In genomic region chr19:19366691-19367396, GRCh38 we compare ENCODE assay signal across 1 cellular context.
A peak's percentile ranks its signal among the peaks of the same experiment; 100 is the strongest.
TF ChIP-seq lines count a peak whose summit lies in the region.

No MANE protein-coding gene starts in this region.

TF ChIP-seq in HepG2, 621 proteins besides CTCF, POLR2A, EP300 and RAD21 (continued from another document and continues in another):
- TF ChIP-seq, protein P1, sequence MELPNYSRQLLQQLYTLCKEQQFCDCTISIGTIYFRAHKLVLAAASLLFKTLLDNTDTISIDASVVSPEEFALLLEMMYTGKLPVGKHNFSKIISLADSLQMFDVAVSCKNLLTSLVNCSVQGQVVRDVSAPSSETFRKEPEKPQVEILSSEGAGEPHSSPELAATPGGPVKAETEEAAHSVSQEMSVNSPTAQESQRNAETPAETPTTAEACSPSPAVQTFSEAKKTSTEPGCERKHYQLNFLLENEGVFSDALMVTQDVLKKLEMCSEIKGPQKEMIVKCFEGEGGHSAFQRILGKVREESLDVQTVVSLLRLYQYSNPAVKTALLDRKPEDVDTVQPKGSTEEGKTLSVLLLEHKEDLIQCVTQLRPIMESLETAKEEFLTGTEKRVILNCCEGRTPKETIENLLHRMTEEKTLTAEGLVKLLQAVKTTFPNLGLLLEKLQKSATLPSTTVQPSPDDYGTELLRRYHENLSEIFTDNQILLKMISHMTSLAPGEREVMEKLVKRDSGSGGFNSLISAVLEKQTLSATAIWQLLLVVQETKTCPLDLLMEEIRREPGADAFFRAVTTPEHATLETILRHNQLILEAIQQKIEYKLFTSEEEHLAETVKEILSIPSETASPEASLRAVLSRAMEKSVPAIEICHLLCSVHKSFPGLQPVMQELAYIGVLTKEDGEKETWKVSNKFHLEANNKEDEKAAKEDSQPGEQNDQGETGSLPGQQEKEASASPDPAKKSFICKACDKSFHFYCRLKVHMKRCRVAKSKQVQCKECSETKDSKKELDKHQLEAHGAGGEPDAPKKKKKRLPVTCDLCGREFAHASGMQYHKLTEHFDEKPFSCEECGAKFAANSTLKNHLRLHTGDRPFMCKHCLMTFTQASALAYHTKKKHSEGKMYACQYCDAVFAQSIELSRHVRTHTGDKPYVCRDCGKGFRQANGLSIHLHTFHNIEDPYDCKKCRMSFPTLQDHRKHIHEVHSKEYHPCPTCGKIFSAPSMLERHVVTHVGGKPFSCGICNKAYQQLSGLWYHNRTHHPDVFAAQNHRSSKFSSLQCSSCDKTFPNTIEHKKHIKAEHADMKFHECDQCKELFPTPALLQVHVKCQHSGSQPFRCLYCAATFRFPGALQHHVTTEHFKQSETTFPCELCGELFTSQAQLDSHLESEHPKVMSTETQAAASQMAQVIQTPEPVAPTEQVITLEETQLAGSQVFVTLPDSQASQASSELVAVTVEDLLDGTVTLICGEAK (IDR thresholded peaks at IDR 0.05) = no peak
- TF ChIP-seq, protein P1 (CRISPR knock-in tag; IDR thresholded peaks at IDR 0.05) = peak; percentile 65; the same call in 1 of the 2 replicates
- no peak for TF ChIP-seq SKIL (CRISPR knock-in tag; IDR thresholded peaks at IDR 0.05; ENCODE audit: borderline replicate concordance)
- TF ChIP-seq CENPX (CRISPR knock-in tag; IDR thresholded peaks at IDR 0.05) = no peak
- TF ChIP-seq, protein P2, sequence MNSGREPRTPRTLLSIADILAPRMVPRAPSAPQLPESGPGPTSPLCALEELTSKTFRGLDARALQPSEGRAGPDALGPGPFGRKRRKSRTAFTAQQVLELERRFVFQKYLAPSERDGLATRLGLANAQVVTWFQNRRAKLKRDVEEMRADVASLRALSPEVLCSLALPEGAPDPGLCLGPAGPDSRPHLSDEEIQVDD (CRISPR knock-in tag; IDR thresholded peaks at IDR 0.05; ENCODE audit: borderline replicate concordance) = no peak
- no peak for TF ChIP-seq CREBL2 (CRISPR knock-in tag; IDR thresholded peaks at IDR 0.05; ENCODE audit: borderline replicate concordance)
- TF ChIP-seq FOXM1 (CRISPR knock-in tag; IDR thresholded peaks at IDR 0.05) = no peak
- no peak for TF ChIP-seq HNF1A (IDR thresholded peaks at IDR 0.05; ENCODE audit: low read depth)
- TF ChIP-seq HNF1A (CRISPR knock-in tag; IDR thresholded peaks at IDR 0.05; ENCODE audit: borderline replicate concordance) = peak; percentile 40; the same call in 1 of the 2 replicates
- TF ChIP-seq ATF5 (CRISPR knock-in tag; IDR thresholded peaks at IDR 0.05; ENCODE audit: low read depth) = no peak
- peak; percentile 58 for TF ChIP-seq TEAD3 (CRISPR knock-in tag; optimal IDR thresholded peaks at IDR 0.05; ENCODE audit: borderline replicate concordance)
- TF ChIP-seq MXI1 (IDR thresholded peaks at IDR 0.05; ENCODE audit: borderline replicate concordance, low read depth, low read length) = peak; percentile 77; the same call in 1 of the 3 replicates
- no peak for TF ChIP-seq SP1 (IDR thresholded peaks at IDR 0.05)
- peak; percentile 46; the same call in 1 of the 2 replicates for TF ChIP-seq SP1 (CRISPR knock-in tag; IDR thresholded peaks at IDR 0.05)
- no peak for TF ChIP-seq PHB2 (IDR thresholded peaks at IDR 0.05; ENCODE audit: partially characterized antibody)
- TF ChIP-seq ZNF574 (CRISPR knock-in tag; IDR thresholded peaks at IDR 0.05) = peak; percentile 90
- no peak; the same call in 1 of the 2 replicates for TF ChIP-seq ZNF275 (CRISPR knock-in tag; IDR thresholded peaks at IDR 0.05; ENCODE audit: borderline replicate concordance)
- no peak for TF ChIP-seq TOE1 (CRISPR knock-in tag; IDR thresholded peaks at IDR 0.05)
- peak; percentile 74; the same call in 1 of the 2 replicates for TF ChIP-seq MEF2D (CRISPR knock-in tag; IDR thresholded peaks at IDR 0.05)
- peak; percentile 66; the same call in 1 of the 2 replicates for TF ChIP-seq ZFY (CRISPR knock-in tag; IDR thresholded peaks at IDR 0.05)
- TF ChIP-seq GTF2F1 (IDR thresholded peaks at IDR 0.05; ENCODE audit: low read length) = no peak
- no peak for TF ChIP-seq CC2D1A (CRISPR knock-in tag; IDR thresholded peaks at IDR 0.05)
- TF ChIP-seq, protein P3, sequence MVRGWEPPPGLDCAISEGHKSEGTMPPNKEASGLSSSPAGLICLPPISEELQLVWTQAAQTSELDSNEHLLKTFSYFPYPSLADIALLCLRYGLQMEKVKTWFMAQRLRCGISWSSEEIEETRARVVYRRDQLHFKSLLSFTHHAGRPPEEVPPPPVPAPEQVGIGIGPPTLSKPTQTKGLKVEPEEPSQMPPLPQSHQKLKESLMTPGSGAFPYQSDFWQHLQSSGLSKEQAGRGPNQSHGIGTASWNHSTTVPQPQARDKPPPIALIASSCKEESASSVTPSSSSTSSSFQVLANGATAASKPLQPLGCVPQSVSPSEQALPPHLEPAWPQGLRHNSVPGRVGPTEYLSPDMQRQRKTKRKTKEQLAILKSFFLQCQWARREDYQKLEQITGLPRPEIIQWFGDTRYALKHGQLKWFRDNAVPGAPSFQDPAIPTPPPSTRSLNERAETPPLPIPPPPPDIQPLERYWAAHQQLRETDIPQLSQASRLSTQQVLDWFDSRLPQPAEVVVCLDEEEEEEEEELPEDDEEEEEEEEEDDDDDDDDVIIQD (CRISPR knock-in tag; IDR thresholded peaks at IDR 0.05; ENCODE audit: low read depth) = peak; percentile 51; the same call in 1 of the 2 replicates
- TF ChIP-seq ZNF547 (CRISPR knock-in tag; IDR thresholded peaks at IDR 0.05) = peak; percentile 55; the same call in 1 of the 2 replicates
- TF ChIP-seq ZBTB3 (CRISPR knock-in tag; IDR thresholded peaks at IDR 0.05; ENCODE audit: borderline replicate concordance, low read depth) = no peak
- peak; percentile 87 for TF ChIP-seq KMT2A (CRISPR knock-in tag; IDR thresholded peaks at IDR 0.05)
- no peak for TF ChIP-seq HNRNPUL1 (IDR thresholded peaks at IDR 0.05; ENCODE audit: low read depth, low read length)
- TF ChIP-seq, protein P4, sequence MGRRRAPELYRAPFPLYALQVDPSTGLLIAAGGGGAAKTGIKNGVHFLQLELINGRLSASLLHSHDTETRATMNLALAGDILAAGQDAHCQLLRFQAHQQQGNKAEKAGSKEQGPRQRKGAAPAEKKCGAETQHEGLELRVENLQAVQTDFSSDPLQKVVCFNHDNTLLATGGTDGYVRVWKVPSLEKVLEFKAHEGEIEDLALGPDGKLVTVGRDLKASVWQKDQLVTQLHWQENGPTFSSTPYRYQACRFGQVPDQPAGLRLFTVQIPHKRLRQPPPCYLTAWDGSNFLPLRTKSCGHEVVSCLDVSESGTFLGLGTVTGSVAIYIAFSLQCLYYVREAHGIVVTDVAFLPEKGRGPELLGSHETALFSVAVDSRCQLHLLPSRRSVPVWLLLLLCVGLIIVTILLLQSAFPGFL (CRISPR knock-in tag; IDR thresholded peaks at IDR 0.05) = no peak
- no peak for TF ChIP-seq HNRNPL (IDR thresholded peaks at IDR 0.05; ENCODE audit: low read depth, low read length)
- peak; percentile 85 for TF ChIP-seq ZFX (CRISPR knock-in tag; IDR thresholded peaks at IDR 0.05; ENCODE audit: low read depth)
